9 cellular contexts compared by ENCODE assay signal in genomic region chr18:58224425-58224750, GRCh38.
DNase-seq lines count a peak whose midpoint lies in the region; ATAC-seq and TF ChIP-seq lines count a peak whose summit lies in the region.
"Had no signal": no experiment of that assay in that cellular context is flagged by ENCODE, and none has a peak within 500 bp of the region (broad histone marks: within the 10 kb centered on the region; RNA-seq: fewer than 3 reads in every experiment).

No MANE protein-coding gene starts in this region.

- no peaks in the 10 kb centered on the region for H3K27me3 Mint-ChIP-seq in progenitor cell of endocrine pancreas

- ATAC-seq in RWPE2 (ENCODE audit: low read depth): peak; percentile 22

- H3K4me3 Mint-ChIP-seq in progenitor cell of endocrine pancreas (ENCODE audit: low read depth): no peak overlapping the region

- no peaks in the 10 kb centered on the region for H3K36me3 ChIP-seq in BE2C
- H3K36me3 ChIP-seq in RWPE2 (ENCODE audit: low read depth): peaks cover 15% of the 10 kb centered on the region; the same call in 1 of the 2 replicates
- no peaks in the 10 kb centered on the region for H3K36me3 ChIP-seq in esophagus squamous epithelium
- no peaks in the 10 kb centered on the region for H3K36me3 ChIP-seq in MG63

- H3K27ac Mint-ChIP-seq in progenitor cell of endocrine pancreas: peak overlapping the region; percentile 15

- H3K4me3 ChIP-seq in BE2C (ENCODE audit: low read depth, low read length): peak overlapping the region; percentile 1; the same call in 1 of the 2 replicates
- peak overlapping the region; percentile 50 for H3K4me3 ChIP-seq in RWPE2 (ENCODE audit: severe bottlenecking)
- H3K4me3 ChIP-seq in esophagus squamous epithelium: peak overlapping the region in 2 of 4 donors; percentile 25 to 32
- no peak overlapping the region for H3K4me3 ChIP-seq in MG63

- no peak for TF ChIP-seq CTCF in BE2C (IDR thresholded peaks at IDR 0.05; ENCODE audit: low read depth, low read length)
- no peak for TF ChIP-seq CTCF in RWPE2 (IDR thresholded peaks at IDR 0.05; ENCODE audit: poor library complexity, severe bottlenecking)
- TF ChIP-seq CTCF in esophagus squamous epithelium (IDR thresholded peaks at IDR 0.05): no peak
- TF ChIP-seq CTCF in progenitor cell of endocrine pancreas (IDR thresholded peaks at IDR 0.05; ENCODE audit: unreplicated experiment): no peak

- H3K36me3 Mint-ChIP-seq in progenitor cell of endocrine pancreas (ENCODE audit: insufficient read depth): no peaks in the 10 kb centered on the region

- H3K4me1 Mint-ChIP-seq in progenitor cell of endocrine pancreas (ENCODE audit: low read depth): peaks cover 69% of the 10 kb centered on the region

- intact Hi-C loops in esophagus squamous epithelium (cut with DNase I): no loop called here

- no peak for TF ChIP-seq POLR2A in esophagus squamous epithelium (IDR thresholded peaks at IDR 0.05)

- 24 to 49% methylated on average over 2 of the region's 2 CpGs for WGBS in esophagus squamous epithelium, 2 donors

- H3K9me3 Mint-ChIP-seq in progenitor cell of endocrine pancreas (ENCODE audit: low read depth): no peaks in the 10 kb centered on the region

- no peaks in the 10 kb centered on the region for H3K27me3 ChIP-seq in BE2C
- no peaks in the 10 kb centered on the region for H3K27me3 ChIP-seq in RWPE2 (ENCODE audit: insufficient read depth, poor library complexity, severe bottlenecking)
- no peaks in the 10 kb centered on the region for H3K27me3 ChIP-seq in esophagus squamous epithelium
- no peaks in the 10 kb centered on the region for H3K27me3 ChIP-seq in MG63

- no peaks in the 10 kb centered on the region for H3K9me3 ChIP-seq in BE2C
- H3K9me3 ChIP-seq in RWPE2 (ENCODE audit: severe bottlenecking): no peaks in the 10 kb centered on the region
- no peaks in the 10 kb centered on the region for H3K9me3 ChIP-seq in esophagus squamous epithelium
- no peaks in the 10 kb centered on the region for H3K9me3 ChIP-seq in MG63

- DNase-seq in BE2C (no peak), RWPE2 (ENCODE audit: low spot score) (no peak), esophagus squamous epithelium (lab: John Stamatoyannopoulos, UW) (no peak), progenitor cell of endocrine pancreas (ENCODE audit: low spot score, unreplicated experiment) (no peak), MG63 (no peak), NCI-H446 (lab: John Stamatoyannopoulos, UW) (no peak), NCI-H2081 treated with DMSO at 0.1 percent for 48 hours (lab: John Stamatoyannopoulos, UW) (no peak)
- DNase-seq in activated CD4-positive, alpha-beta T cell treated with anti-CD3 and anti-CD28 coated beads for 1 hour: no peak
- DNase-seq: stimulated activated CD8-positive, alpha-beta memory T cell treated with anti-CD3 and anti-CD28 coated beads, Interleukin-4, amount 100 ng/mL, for 48 hours had no signal

- H3K4me1 ChIP-seq in BE2C (peaks cover 14% of the 10 kb centered on the region; the same call in 1 of the 2 replicates), RWPE2 (ENCODE audit: insufficient read depth, poor library complexity, severe bottlenecking) (peaks cover 19% of the 10 kb centered on the region), esophagus squamous epithelium (peaks cover 4 to 48% (median 11%) of the 10 kb centered on the region in 3 donors)

- H3K27ac ChIP-seq in RWPE2 (ENCODE audit: poor library complexity, severe bottlenecking) (peak overlapping the region; percentile 91), esophagus squamous epithelium (peak overlapping the region; percentile 73 to 85 (median 82))
